1 cellular context compared by ENCODE assay signal in the genomic region with DNA sequence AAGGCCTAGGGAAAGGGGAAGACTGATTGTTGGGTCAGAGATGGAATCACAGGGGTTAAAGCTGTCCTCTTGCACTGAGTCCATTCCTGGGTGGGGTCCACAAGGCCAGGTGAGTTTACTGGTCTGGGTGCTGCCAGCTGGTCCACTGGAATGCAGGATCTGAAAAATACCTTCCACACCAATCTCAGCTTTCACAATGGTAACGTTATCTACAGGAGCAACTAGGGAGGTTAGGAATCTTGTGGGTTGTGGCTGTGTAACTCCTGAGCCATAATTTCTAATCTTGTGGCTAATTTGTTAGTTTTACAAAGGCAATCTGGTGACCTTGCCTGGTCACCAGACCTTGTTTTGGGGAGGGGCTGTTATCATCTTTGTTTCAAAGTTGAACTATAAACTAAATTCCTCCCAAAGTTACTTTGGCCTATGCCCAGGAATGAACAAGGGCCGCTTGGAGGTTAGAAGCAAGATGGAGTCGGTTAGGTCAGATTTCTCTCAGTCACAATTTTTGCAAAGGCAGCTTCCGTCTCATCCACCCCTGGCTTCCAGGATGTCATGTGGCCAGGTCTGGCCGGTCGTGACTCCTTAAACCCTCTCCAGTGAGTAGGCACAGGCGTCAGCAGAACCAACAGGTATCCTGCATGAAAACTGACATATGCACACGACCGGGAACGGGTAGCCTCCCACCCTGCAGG.
TF ChIP-seq lines count a peak whose summit lies in the region.

No MANE protein-coding gene starts in this region.

TF ChIP-seq in HepG2, 621 proteins besides CTCF, POLR2A, EP300 and RAD21 (continued from another document and continues in another):
- TF ChIP-seq, protein P1, sequence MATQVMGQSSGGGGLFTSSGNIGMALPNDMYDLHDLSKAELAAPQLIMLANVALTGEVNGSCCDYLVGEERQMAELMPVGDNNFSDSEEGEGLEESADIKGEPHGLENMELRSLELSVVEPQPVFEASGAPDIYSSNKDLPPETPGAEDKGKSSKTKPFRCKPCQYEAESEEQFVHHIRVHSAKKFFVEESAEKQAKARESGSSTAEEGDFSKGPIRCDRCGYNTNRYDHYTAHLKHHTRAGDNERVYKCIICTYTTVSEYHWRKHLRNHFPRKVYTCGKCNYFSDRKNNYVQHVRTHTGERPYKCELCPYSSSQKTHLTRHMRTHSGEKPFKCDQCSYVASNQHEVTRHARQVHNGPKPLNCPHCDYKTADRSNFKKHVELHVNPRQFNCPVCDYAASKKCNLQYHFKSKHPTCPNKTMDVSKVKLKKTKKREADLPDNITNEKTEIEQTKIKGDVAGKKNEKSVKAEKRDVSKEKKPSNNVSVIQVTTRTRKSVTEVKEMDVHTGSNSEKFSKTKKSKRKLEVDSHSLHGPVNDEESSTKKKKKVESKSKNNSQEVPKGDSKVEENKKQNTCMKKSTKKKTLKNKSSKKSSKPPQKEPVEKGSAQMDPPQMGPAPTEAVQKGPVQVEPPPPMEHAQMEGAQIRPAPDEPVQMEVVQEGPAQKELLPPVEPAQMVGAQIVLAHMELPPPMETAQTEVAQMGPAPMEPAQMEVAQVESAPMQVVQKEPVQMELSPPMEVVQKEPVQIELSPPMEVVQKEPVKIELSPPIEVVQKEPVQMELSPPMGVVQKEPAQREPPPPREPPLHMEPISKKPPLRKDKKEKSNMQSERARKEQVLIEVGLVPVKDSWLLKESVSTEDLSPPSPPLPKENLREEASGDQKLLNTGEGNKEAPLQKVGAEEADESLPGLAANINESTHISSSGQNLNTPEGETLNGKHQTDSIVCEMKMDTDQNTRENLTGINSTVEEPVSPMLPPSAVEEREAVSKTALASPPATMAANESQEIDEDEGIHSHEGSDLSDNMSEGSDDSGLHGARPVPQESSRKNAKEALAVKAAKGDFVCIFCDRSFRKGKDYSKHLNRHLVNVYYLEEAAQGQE (IDR thresholded peaks at IDR 0.05; ENCODE audit: borderline replicate concordance in 1 of 2, low read depth in 1 of 2, low read length in 2 of 2), result no peak
- TF ChIP-seq ZNF367 (CRISPR knock-in tag; IDR thresholded peaks at IDR 0.05; ENCODE audit: borderline replicate concordance) (no peak), ZNF224 (CRISPR knock-in tag; IDR thresholded peaks at IDR 0.05) (0 out of 2 replicates have a peak, but pooled peaks have one; percentile 37), ZSCAN25 (CRISPR knock-in tag; IDR thresholded peaks at IDR 0.05) (no peak), ZEB1 (IDR thresholded peaks at IDR 0.05; ENCODE audit: insufficient replicate concordance, low read depth) (peak; percentile 78), HNRNPUL1 (IDR thresholded peaks at IDR 0.05; ENCODE audit: low read depth, low read length) (no peak), MTA3 (CRISPR knock-in tag; IDR thresholded peaks at IDR 0.05) (no peak), ZNF383 (CRISPR knock-in tag; IDR thresholded peaks at IDR 0.05; ENCODE audit: borderline replicate concordance) (no peak), KLF11 (CRISPR knock-in tag; IDR thresholded peaks at IDR 0.05) (no peak), NBN (conservative IDR thresholded peaks at IDR 0.05) (no peak), RFXAP (CRISPR knock-in tag; IDR thresholded peaks at IDR 0.05; ENCODE audit: borderline replicate concordance) (no peak), SP5 (CRISPR knock-in tag; IDR thresholded peaks at IDR 0.05; ENCODE audit: borderline replicate concordance, low read depth) (no peak), NFRKB (IDR thresholded peaks at IDR 0.05) (no peak), MED13 (CRISPR knock-in tag; IDR thresholded peaks at IDR 0.05) (no peak), ESRRA (CRISPR knock-in tag; IDR thresholded peaks at IDR 0.05; ENCODE audit: low read depth) (no peak), KLF9 (CRISPR knock-in tag; IDR thresholded peaks at IDR 0.05; ENCODE audit: low read depth) (no peak), FOXJ3 (CRISPR knock-in tag; IDR thresholded peaks at IDR 0.05; ENCODE audit: borderline replicate concordance) (0 out of 2 replicates have a peak, but pooled peaks have one; percentile 17), ZNF652 (CRISPR knock-in tag; IDR thresholded peaks at IDR 0.05; ENCODE audit: borderline replicate concordance, low read depth) (peak; percentile 86), SPEN (CRISPR knock-in tag; IDR thresholded peaks at IDR 0.05; ENCODE audit: low read depth) (no peak), ZNF703 (CRISPR knock-in tag; IDR thresholded peaks at IDR 0.05; ENCODE audit: borderline replicate concordance) (no peak), ZNF678 (CRISPR knock-in tag; IDR thresholded peaks at IDR 0.05) (no peak), RARG (CRISPR knock-in tag; IDR thresholded peaks at IDR 0.05; ENCODE audit: low read depth) (no peak), ZC3H13 (CRISPR knock-in tag; IDR thresholded peaks at IDR 0.05) (no peak), RELA (CRISPR knock-in tag; IDR thresholded peaks at IDR 0.05) (no peak), ZFX (CRISPR knock-in tag; IDR thresholded peaks at IDR 0.05; ENCODE audit: low read depth) (0 out of 2 replicates have a peak, but pooled peaks have one; percentile 9), CREM (IDR thresholded peaks at IDR 0.05) (peak; percentile 20; the same call in 1 of the 2 replicates), CREM (CRISPR knock-in tag; IDR thresholded peaks at IDR 0.05) (no peak), KAT2B (IDR thresholded peaks at IDR 0.05; ENCODE audit: borderline replicate concordance, low read depth, low read length) (no peak), JARID2 (CRISPR knock-in tag; IDR thresholded peaks at IDR 0.05; ENCODE audit: insufficient replicate concordance) (no peak), IKZF4 (CRISPR knock-in tag; IDR thresholded peaks at IDR 0.05; ENCODE audit: borderline replicate concordance, low read depth, not compliant biosample characterization) (no peak), ZNF337 (CRISPR knock-in tag; IDR thresholded peaks at IDR 0.05; ENCODE audit: borderline replicate concordance, low read depth) (no peak)
- TF ChIP-seq, protein P2, sequence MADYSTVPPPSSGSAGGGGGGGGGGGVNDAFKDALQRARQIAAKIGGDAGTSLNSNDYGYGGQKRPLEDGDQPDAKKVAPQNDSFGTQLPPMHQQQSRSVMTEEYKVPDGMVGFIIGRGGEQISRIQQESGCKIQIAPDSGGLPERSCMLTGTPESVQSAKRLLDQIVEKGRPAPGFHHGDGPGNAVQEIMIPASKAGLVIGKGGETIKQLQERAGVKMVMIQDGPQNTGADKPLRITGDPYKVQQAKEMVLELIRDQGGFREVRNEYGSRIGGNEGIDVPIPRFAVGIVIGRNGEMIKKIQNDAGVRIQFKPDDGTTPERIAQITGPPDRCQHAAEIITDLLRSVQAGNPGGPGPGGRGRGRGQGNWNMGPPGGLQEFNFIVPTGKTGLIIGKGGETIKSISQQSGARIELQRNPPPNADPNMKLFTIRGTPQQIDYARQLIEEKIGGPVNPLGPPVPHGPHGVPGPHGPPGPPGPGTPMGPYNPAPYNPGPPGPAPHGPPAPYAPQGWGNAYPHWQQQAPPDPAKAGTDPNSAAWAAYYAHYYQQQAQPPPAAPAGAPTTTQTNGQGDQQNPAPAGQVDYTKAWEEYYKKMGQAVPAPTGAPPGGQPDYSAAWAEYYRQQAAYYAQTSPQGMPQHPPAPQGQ (CRISPR knock-in tag; IDR thresholded peaks at IDR 0.05; ENCODE audit: borderline replicate concordance), result no peak
- TF ChIP-seq, protein P3, sequence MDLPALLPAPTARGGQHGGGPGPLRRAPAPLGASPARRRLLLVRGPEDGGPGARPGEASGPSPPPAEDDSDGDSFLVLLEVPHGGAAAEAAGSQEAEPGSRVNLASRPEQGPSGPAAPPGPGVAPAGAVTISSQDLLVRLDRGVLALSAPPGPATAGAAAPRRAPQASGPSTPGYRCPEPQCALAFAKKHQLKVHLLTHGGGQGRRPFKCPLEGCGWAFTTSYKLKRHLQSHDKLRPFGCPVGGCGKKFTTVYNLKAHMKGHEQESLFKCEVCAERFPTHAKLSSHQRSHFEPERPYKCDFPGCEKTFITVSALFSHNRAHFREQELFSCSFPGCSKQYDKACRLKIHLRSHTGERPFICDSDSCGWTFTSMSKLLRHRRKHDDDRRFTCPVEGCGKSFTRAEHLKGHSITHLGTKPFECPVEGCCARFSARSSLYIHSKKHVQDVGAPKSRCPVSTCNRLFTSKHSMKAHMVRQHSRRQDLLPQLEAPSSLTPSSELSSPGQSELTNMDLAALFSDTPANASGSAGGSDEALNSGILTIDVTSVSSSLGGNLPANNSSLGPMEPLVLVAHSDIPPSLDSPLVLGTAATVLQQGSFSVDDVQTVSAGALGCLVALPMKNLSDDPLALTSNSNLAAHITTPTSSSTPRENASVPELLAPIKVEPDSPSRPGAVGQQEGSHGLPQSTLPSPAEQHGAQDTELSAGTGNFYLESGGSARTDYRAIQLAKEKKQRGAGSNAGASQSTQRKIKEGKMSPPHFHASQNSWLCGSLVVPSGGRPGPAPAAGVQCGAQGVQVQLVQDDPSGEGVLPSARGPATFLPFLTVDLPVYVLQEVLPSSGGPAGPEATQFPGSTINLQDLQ (CRISPR knock-in tag; IDR thresholded peaks at IDR 0.05), result no peak
- TF ChIP-seq, protein P4, sequence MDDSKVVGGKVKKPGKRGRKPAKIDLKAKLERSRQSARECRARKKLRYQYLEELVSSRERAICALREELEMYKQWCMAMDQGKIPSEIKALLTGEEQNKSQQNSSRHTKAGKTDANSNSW (CRISPR knock-in tag; IDR thresholded peaks at IDR 0.05; ENCODE audit: borderline replicate concordance), result no peak
- TF ChIP-seq, protein P5, sequence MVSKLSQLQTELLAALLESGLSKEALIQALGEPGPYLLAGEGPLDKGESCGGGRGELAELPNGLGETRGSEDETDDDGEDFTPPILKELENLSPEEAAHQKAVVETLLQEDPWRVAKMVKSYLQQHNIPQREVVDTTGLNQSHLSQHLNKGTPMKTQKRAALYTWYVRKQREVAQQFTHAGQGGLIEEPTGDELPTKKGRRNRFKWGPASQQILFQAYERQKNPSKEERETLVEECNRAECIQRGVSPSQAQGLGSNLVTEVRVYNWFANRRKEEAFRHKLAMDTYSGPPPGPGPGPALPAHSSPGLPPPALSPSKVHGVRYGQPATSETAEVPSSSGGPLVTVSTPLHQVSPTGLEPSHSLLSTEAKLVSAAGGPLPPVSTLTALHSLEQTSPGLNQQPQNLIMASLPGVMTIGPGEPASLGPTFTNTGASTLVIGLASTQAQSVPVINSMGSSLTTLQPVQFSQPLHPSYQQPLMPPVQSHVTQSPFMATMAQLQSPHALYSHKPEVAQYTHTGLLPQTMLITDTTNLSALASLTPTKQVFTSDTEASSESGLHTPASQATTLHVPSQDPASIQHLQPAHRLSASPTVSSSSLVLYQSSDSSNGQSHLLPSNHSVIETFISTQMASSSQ (IDR thresholded peaks at IDR 0.05; ENCODE audit: low read depth), result no peak
- TF ChIP-seq, protein P5 (CRISPR knock-in tag; IDR thresholded peaks at IDR 0.05; ENCODE audit: borderline replicate concordance), result no peak
- TF ChIP-seq, protein P6, sequence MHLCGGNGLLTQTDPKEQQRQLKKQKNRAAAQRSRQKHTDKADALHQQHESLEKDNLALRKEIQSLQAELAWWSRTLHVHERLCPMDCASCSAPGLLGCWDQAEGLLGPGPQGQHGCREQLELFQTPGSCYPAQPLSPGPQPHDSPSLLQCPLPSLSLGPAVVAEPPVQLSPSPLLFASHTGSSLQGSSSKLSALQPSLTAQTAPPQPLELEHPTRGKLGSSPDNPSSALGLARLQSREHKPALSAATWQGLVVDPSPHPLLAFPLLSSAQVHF (CRISPR knock-in tag; IDR thresholded peaks at IDR 0.05), result no peak
- TF ChIP-seq, protein P7, sequence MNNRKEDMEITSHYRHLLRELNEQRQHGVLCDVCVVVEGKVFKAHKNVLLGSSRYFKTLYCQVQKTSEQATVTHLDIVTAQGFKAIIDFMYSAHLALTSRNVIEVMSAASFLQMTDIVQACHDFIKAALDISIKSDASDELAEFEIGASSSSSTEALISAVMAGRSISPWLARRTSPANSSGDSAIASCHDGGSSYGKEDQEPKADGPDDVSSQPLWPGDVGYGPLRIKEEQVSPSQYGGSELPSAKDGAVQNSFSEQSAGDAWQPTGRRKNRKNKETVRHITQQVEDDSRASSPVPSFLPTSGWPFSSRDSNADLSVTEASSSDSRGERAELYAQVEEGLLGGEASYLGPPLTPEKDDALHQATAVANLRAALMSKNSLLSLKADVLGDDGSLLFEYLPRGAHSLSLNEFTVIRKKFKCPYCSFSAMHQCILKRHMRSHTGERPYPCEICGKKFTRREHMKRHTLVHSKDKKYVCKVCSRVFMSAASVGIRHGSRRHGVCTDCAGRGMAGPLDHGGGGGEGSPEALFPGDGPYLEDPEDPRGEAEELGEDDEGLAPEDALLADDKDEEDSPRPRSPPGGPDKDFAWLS (CRISPR knock-in tag; IDR thresholded peaks at IDR 0.05; ENCODE audit: borderline replicate concordance), result no peak
- TF ChIP-seq, protein P8, sequence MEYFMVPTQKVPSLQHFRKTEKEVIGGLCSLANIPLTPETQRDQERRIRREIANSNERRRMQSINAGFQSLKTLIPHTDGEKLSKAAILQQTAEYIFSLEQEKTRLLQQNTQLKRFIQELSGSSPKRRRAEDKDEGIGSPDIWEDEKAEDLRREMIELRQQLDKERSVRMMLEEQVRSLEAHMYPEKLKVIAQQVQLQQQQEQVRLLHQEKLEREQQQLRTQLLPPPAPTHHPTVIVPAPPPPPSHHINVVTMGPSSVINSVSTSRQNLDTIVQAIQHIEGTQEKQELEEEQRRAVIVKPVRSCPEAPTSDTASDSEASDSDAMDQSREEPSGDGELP (IDR thresholded peaks at IDR 0.05; ENCODE audit: borderline replicate concordance, low read depth), result peak; percentile 89; the same call in 1 of the 2 replicates
